ENCODE assay signal across 26 cellular contexts in genomic region chr20:10342152-10342551, GRCh38.
"Had no signal": no experiment of that assay in that cellular context is flagged by ENCODE, and none has a peak within 500 bp of the region (broad histone marks: within the 10 kb centered on the region; RNA-seq: fewer than 3 reads in every experiment).

No MANE protein-coding gene starts in this region.

- H3K27ac ChIP-seq: stomach, suprapubic skin, testis, thoracic aorta, thyroid gland, tibial artery, tibial nerve, transverse colon, upper lobe of left lung, upper lobe of right lung, uterus, vagina had no signal

- H3K9me3 ChIP-seq: stomach, suprapubic skin, testis, thoracic aorta, thyroid gland, tibial artery, tibial nerve, transverse colon, upper lobe of left lung, upper lobe of right lung, uterus, vagina had no signal

- ATAC-seq: stimulated activated effector memory CD8-positive, alpha-beta T cell treated with anti-CD3 and anti-CD28 coated beads, Interleukin-12 subunit alpha, Interleukin-12 subunit beta, amount 100 ng/mL, for 72 hours; stimulated activated memory B cell treated with anti-CD40 and anti-IgM and Interleukin-4, amounts not matched to agents 10 μg/mL and 1 μg/mL and 100 μg/mL, for 72 hours; stimulated activated naive B cell treated with anti-CD40 and anti-IgM and Interleukin-4, amounts not matched to agents 10 μg/mL and 1 μg/mL and 100 μg/mL, for 72 hours; stimulated activated naive CD8-positive, alpha-beta T cell treated with anti-CD3 and anti-CD28 coated beads, Interleukin-15, amount 100 ng/mL, for 72 hours; stimulated activated naive CD8-positive, alpha-beta T cell treated with anti-CD3 and anti-CD28 coated beads, Interleukin-15, Interleukin-2, amounts not matched to agents 100 U/mL and 50 U/mL, for 24 hours; upper lobe of right lung had no signal

- DNase-seq: stimulated activated CD4-positive, alpha-beta T cell treated with anti-CD3 and anti-CD28 coated beads, Interleukin-2, amount 100 ng/mL, for 48 hours; stimulated activated CD4-positive, alpha-beta T cell treated with anti-CD3 and anti-CD28 coated beads, Interleukin-4, amount 100 ng/mL, for 24 hours; stimulated activated CD4-positive, alpha-beta T cell treated with anti-CD3 and anti-CD28 coated beads, Interleukin-4, amount 100 ng/mL, for 4 hours; stimulated activated CD8-positive, alpha-beta memory T cell treated with anti-CD3 and anti-CD28 coated beads, Interleukin-4, amount 100 ng/mL, for 48 hours; stimulated activated naive B cell treated with anti-CD40 and anti-IgM and Interleukin-4, amounts not matched to agents 10 μg/mL and 1 μg/mL and 100 μg/mL, for 72 hours; stimulated activated naive CD4-positive, alpha-beta T cell; stimulated activated naive CD4-positive, alpha-beta T cell treated with Interleukin-2 at 50 U/mL for 16 hours; stimulated activated naive CD8-positive, alpha-beta T cell treated with anti-CD3 and anti-CD28 coated beads, Interleukin-15, amount 100 ng/mL, for 72 hours; stimulated activated naive CD8-positive, alpha-beta T cell treated with anti-CD3 and anti-CD28 coated beads, Interleukin-15, Interleukin-2, amounts not matched to agents 100 U/mL and 50 U/mL, for 24 hours; stomach; substantia nigra; testis; thyroid gland; tibial artery; transverse colon; trophoblast cell; upper lobe of right lung; uterus had no signal

- H3K36me3 ChIP-seq: stomach, suprapubic skin, thoracic aorta, thyroid gland, tibial artery, tibial nerve, transverse colon, upper lobe of left lung, upper lobe of right lung, uterus, vagina had no signal

- H3K4me1 ChIP-seq: stomach, suprapubic skin, testis, thyroid gland, tibial artery, transverse colon, upper lobe of left lung, upper lobe of right lung, uterus, vagina had no signal

- FAIRE-seq: urothelium cell line had no signal

- H3K27me3 ChIP-seq: stomach, testis, thyroid gland, tibial artery, tibial nerve, transverse colon, upper lobe of left lung, upper lobe of right lung, uterus, vagina had no signal

- H3K4me3 ChIP-seq: stomach, suprapubic skin, testis, thoracic aorta, thyroid gland, tibial artery, tibial nerve, transverse colon, upper lobe of left lung, upper lobe of right lung, uterus, vagina had no signal
